In genomic region chr7:131653418-131654248, GRCh38 we compare ENCODE assay signal across 1 cellular context.
TF ChIP-seq lines count a peak whose summit lies in the region.

No MANE protein-coding gene starts in this region.

TF ChIP-seq in HepG2, 621 proteins besides CTCF, POLR2A, EP300 and RAD21 (continued from another document):
- TF ChIP-seq TFE3 (CRISPR knock-in tag; IDR thresholded peaks at IDR 0.05) = no peak
- TF ChIP-seq RAD51 (IDR thresholded peaks at IDR 0.05; ENCODE audit: borderline replicate concordance) = 0 out of 2 replicates have a peak, but pooled peaks have one; percentile 5
- no peak for TF ChIP-seq ZNF12 (CRISPR knock-in tag; IDR thresholded peaks at IDR 0.05)
- TF ChIP-seq FOXM1 (CRISPR knock-in tag; IDR thresholded peaks at IDR 0.05) = no peak
- no peak for TF ChIP-seq ZBED4 (CRISPR knock-in tag; IDR thresholded peaks at IDR 0.05; ENCODE audit: borderline replicate concordance)
- no peak for TF ChIP-seq JUNB (CRISPR knock-in tag; IDR thresholded peaks at IDR 0.05; ENCODE audit: borderline replicate concordance)
- no peak for TF ChIP-seq ZNF782 (CRISPR knock-in tag; IDR thresholded peaks at IDR 0.05; ENCODE audit: borderline replicate concordance)
- TF ChIP-seq MAFK (conservative IDR thresholded peaks at IDR 0.05 in 1 of 2, IDR thresholded peaks at IDR 0.05 in 1 of 2; ENCODE audit: low read length in 2 of 2) = no peak
- TF ChIP-seq HHEX (CRISPR knock-in tag; IDR thresholded peaks at IDR 0.05) = no peak
- TF ChIP-seq ZNF207 (IDR thresholded peaks at IDR 0.05; ENCODE audit: borderline replicate concordance) = 0 out of 2 replicates have a peak, but pooled peaks have one; percentile 51
- no peak for TF ChIP-seq TBX3 (IDR thresholded peaks at IDR 0.05; ENCODE audit: borderline replicate concordance)
- TF ChIP-seq, protein P1, sequence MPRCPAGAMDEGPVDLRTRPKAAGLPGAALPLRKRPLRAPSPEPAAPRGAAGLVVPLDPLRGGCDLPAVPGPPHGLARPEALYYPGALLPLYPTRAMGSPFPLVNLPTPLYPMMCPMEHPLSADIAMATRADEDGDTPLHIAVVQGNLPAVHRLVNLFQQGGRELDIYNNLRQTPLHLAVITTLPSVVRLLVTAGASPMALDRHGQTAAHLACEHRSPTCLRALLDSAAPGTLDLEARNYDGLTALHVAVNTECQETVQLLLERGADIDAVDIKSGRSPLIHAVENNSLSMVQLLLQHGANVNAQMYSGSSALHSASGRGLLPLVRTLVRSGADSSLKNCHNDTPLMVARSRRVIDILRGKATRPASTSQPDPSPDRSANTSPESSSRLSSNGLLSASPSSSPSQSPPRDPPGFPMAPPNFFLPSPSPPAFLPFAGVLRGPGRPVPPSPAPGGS (CRISPR knock-in tag; IDR thresholded peaks at IDR 0.05) = no peak
